Comparison of ENCODE assay signal across 1 cellular context in the genomic region with DNA sequence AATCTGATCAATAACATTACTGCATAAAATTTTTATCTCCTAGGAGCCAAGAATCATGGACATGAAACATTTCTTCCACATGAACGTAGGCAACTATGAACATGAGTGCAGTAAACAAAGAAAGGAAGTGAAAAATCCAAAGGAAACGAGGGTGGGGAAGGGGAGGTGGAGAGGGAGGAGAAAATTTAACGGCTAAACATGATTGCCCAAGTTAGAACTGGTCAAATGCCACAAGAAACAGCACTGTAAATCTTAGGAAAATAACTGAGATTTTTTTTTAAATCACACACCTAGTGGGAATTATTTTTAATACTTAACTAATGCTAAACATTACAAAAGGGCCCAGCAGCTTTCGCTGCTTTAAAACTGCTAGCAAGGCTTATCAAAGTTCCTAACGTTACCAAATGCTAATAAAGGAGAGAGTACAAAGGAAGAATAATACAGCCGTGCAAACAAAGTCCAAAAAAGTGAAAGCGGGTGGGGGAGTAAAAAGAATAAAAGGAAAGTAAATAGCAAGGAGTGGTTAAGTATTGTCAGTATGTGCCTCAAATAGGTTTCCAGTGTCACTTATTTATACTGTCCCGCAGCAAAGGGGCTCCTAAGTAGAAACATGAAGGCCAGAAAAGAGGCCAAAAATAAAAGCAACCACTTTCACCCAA.
TF ChIP-seq lines count a peak whose summit lies in the region.

No MANE protein-coding gene starts in this region.

TF ChIP-seq in GM23338, 12 proteins besides CTCF, POLR2A, EP300 and RAD21 (continued from another document):
- TF ChIP-seq REST (IDR thresholded peaks at IDR 0.05; ENCODE audit: unreplicated experiment) (no peak), ZNF331 (CRISPR knock-in tag; IDR thresholded peaks at IDR 0.05; ENCODE audit: low read depth) (no peak), POLR2AphosphoS5 (IDR thresholded peaks at IDR 0.05; ENCODE audit: low read depth) (no peak), ZNF462 (CRISPR knock-in tag; IDR thresholded peaks at IDR 0.05) (no peak), STAT1 (IDR thresholded peaks at IDR 0.05; ENCODE audit: unreplicated experiment) (no peak), JUNB (IDR thresholded peaks at IDR 0.05; ENCODE audit: unreplicated experiment) (no peak), NANOG (IDR thresholded peaks at IDR 0.05; ENCODE audit: borderline replicate concordance) (no peak)
